ENCODE assay signal across 8 cellular contexts in genomic region chr6:25369450-25370086, GRCh38.
DNase-seq lines count a peak whose midpoint lies in the region; ATAC-seq and TF ChIP-seq lines count a peak whose summit lies in the region.

No MANE protein-coding gene starts in this region.

- H3K27ac ChIP-seq in VCaP = peak overlapping the region; percentile 68

- peak; percentile 5 for DNase-seq in stimulated activated CD4-positive, alpha-beta T cell treated with anti-CD3 and anti-CD28 coated beads, Interleukin-12 subunit alpha, Interleukin-12 subunit beta, amount 100 ng/mL, for 4 hours
- DNase-seq in stimulated activated CD4-positive, alpha-beta T cell treated with anti-CD3 and anti-CD28 coated beads, Interleukin-2, amount 100 ng/mL, for 48 hours = no peak
- peak; percentile 31 for DNase-seq in globus pallidus (ENCODE audit: low spot score)
- peak; percentile 16 for DNase-seq in stimulated activated CD4-positive, alpha-beta T cell treated with anti-CD3 and anti-CD28 coated beads, Interleukin-4, amount 100 ng/mL, for 1 hour
- DNase-seq in amniotic stem cell (lab: John Stamatoyannopoulos, UW) = no peak
- DNase-seq in foreskin fibroblast = no peak

- no peak overlapping the region for H3K4me3 ChIP-seq in foreskin fibroblast (ENCODE audit: low read depth in 1 of 2, low read length in 2 of 2)

- TF ChIP-seq CTCF in VCaP (conservative IDR thresholded peaks at IDR 0.05) = no peak
- TF ChIP-seq CTCF in foreskin fibroblast (IDR thresholded peaks at IDR 0.05; ENCODE audit: low read depth, low read length) = no peak

- no peak for ATAC-seq in GM18517 (IDR thresholded peaks at IDR 0.05; ENCODE audit: unreplicated experiment)

Comparison
In these comparisons a context has a peak if more than half of its experiments do, and no peak if none do; other contexts are left out.
1. DNase-seq: peak in stimulated activated CD4-positive, alpha-beta T cell treated with anti-CD3 and anti-CD28 coated beads, Interleukin-12 subunit alpha, Interleukin-12 subunit beta, amount 100 ng/mL, for 4 hours (single experiment), globus pallidus (single experiment) and stimulated activated CD4-positive, alpha-beta T cell treated with anti-CD3 and anti-CD28 coated beads, Interleukin-4, amount 100 ng/mL, for 1 hour (single experiment); none in stimulated activated CD4-positive, alpha-beta T cell treated with anti-CD3 and anti-CD28 coated beads, Interleukin-2, amount 100 ng/mL, for 48 hours (0 of 2), amniotic stem cell (single experiment) and foreskin fibroblast (0 of 2).